32 cellular contexts compared by ENCODE assay signal in genomic region chr4:79132826-79133225, GRCh38.
"Had no signal": no experiment of that assay in that cellular context is flagged by ENCODE, and none has a peak within 500 bp of the region (broad histone marks: within the 10 kb centered on the region; RNA-seq: fewer than 3 reads in every experiment).

No MANE protein-coding gene starts in this region.

- H3K4me1 ChIP-seq: adrenal gland, ascending aorta, body of pancreas, breast epithelium had no signal

- DNase-seq: activated effector memory CD4-positive, alpha-beta T cell treated with anti-CD3 and anti-CD28 coated beads, Interleukin-2, amount 50 U/mL, for 16 hours; activated effector memory CD4-positive, alpha-beta T cell treated with Interleukin-2 at 50 U/mL for 16 hours; activated gamma-delta T cell; activated gamma-delta T cell treated with Interleukin-2 at 50 U/mL for 16 hours; activated naive CD4-positive, alpha-beta T cell; activated naive CD4-positive, alpha-beta T cell treated with anti-CD3 and anti-CD28 coated beads for 36 hours; activated naive CD4-positive, alpha-beta T cell treated with anti-CD3 and anti-CD28 coated beads, Interleukin-2, amount 10 ng/mL, durations not matched to agents 7 days and 5 days; activated naive CD4-positive, alpha-beta T cell treated with anti-CD3 and anti-CD28 coated beads, Interleukin-2, amount 50 U/mL, for 16 hours; activated naive CD4-positive, alpha-beta T cell treated with Interleukin-2 at 50 U/mL for 16 hours; activated naive CD8-positive, alpha-beta T cell treated with anti-CD3 and anti-CD28 coated beads for 36 hours; activated naive CD8-positive, alpha-beta T cell treated with anti-CD3 and anti-CD28 coated beads, Interleukin-2, amount 10 ng/mL, durations not matched to agents 7 days and 5 days; activated naive CD8-positive, alpha-beta T cell treated with anti-CD3 and anti-CD28 coated beads, Interleukin-2, amount 50 U/mL, for 24 hours; activated T-cell treated with anti-CD3 and anti-CD28 coated beads, Interleukin-2, amount 50 U/mL, for 1 hour; activated T-cell treated with anti-CD3 and anti-CD28 coated beads, Interleukin-2, amount 50 U/mL, for 24 hours; activated T-cell treated with anti-CD3 and anti-CD28 coated beads, Interleukin-2, amount 50 U/mL, for 4 hours; activated T-cell treated with anti-CD3 and anti-CD28 coated beads, Interleukin-2, amount 50 U/mL, for 48 hours; activated T-cell treated with anti-CD3 and anti-CD28 coated beads, Interleukin-2, amount 50 U/mL, for 72 hours; adrenal gland; amniotic stem cell; amygdala; anterior cingulate cortex; aorta; body of pancreas; brain microvascular endothelial cell; caudate nucleus; central memory CD4-positive, alpha-beta T cell; cerebellar nuclear complex had no signal

- H3K36me3 ChIP-seq: adrenal gland, ascending aorta, brain microvascular endothelial cell, breast epithelium, cardiac muscle cell had no signal

- H3K4me3 ChIP-seq: adrenal gland, ascending aorta, body of pancreas, breast epithelium, cardiac muscle cell had no signal

- FAIRE-seq: astrocyte, bronchial epithelial cell had no signal

- H3K9me3 ChIP-seq: adrenal gland, ascending aorta had no signal

- H3K27ac ChIP-seq: adrenal gland, ascending aorta, body of pancreas, brain microvascular endothelial cell, breast epithelium, cardiac muscle cell had no signal

- H3K27me3 ChIP-seq: adrenal gland, ascending aorta, body of pancreas, brain microvascular endothelial cell, breast epithelium, cardiac muscle cell had no signal
